13 cellular contexts compared by ENCODE assay signal in genomic region chr2:43050866-43051265, GRCh38.
DNase-seq lines count a peak whose midpoint lies in the region; ATAC-seq and TF ChIP-seq lines count a peak whose summit lies in the region.
"Had no signal": no experiment of that assay in that cellular context is flagged by ENCODE, and none has a peak within 500 bp of the region (broad histone marks: within the 10 kb centered on the region; RNA-seq: fewer than 3 reads in every experiment).

No MANE protein-coding gene starts in this region.

- POLR2A ChIA-PET in PC-3 (lab: Charles Lee; ENCODE audit: unreplicated experiment) = interaction anchor here (0.5 kb wide), 1 partner anchor 166 kb away, joined by 10 read pairs; no protein-coding TSS in a partner anchor

- no peaks in the 10 kb centered on the region for H3K36me3 ChIP-seq in BLaER1
- H3K36me3 ChIP-seq in PC-3 (ENCODE audit: low read depth, low read length) = no peaks in the 10 kb centered on the region
- H3K36me3 ChIP-seq in esophagus (ENCODE audit: control insufficient read depth in 2 of 2, insufficient read depth in 2 of 2, low read length in 1 of 2) = no peaks in the 10 kb centered on the region

- H3K79me2 ChIP-seq in PC-3 (ENCODE audit: low read length) = no peaks in the 10 kb centered on the region

- no peak overlapping the region for H3K4me3 Mint-ChIP-seq in neural crest cell
- H3K4me3 Mint-ChIP-seq: activated CD4-positive, alpha-beta memory T cell treated with anti-CD3 and anti-CD28 coated beads for 36 hours; activated T-cell treated with anti-CD3 and anti-CD28 coated beads, Interleukin-2, amount 50 U/mL, for 72 hours had no signal

- no peaks in the 10 kb centered on the region for H3K27me3 ChIP-seq in BLaER1
- H3K27me3 ChIP-seq in PC-3 (ENCODE audit: low read length) = no peaks in the 10 kb centered on the region
- no peaks in the 10 kb centered on the region for H3K27me3 ChIP-seq in esophagus (ENCODE audit: control insufficient read depth in 1 of 2, insufficient read depth in 2 of 2, low read length in 2 of 2)

- DNase-seq in PC-3 (no peak), neural crest cell (ENCODE audit: low read depth, low spot score) (no peak), NCI-H748 (lab: John Stamatoyannopoulos, UW; ENCODE audit: unreplicated experiment) (no peak), NCI-H526 (lab: John Stamatoyannopoulos, UW) (no peak)
- DNase-seq: NCI-H1694 treated with DMSO at 0.1 percent for 48 hours, NCI-H774 had no signal

- CTCF ChIA-PET in PC-3 (lab: Charles Lee) = no interaction called here

- no TSS peak for BruUV-seq in PC-3 (replicated peaks; lab: Mats Ljungman, UMichigan)

- no peak overlapping the region for H3K4me3 ChIP-seq in BLaER1
- no peak overlapping the region for H3K4me3 ChIP-seq in PC-3 (ENCODE audit: low read length)
- no peak overlapping the region for H3K4me3 ChIP-seq in esophagus (ENCODE audit: low read depth in 1 of 2, low read length in 2 of 2)
- H3K4me3 ChIP-seq: lung had no signal

- H3K9me2 ChIP-seq in PC-3 (replicated peaks; ENCODE audit: low read length) = no peaks in the 10 kb centered on the region

- H3K4me1 ChIP-seq in BLaER1 = peaks cover 62% of the 10 kb centered on the region
- H3K4me1 ChIP-seq in PC-3 (ENCODE audit: insufficient read depth, low read length) = peaks cover 27% of the 10 kb centered on the region
- peaks cover 4 to 17% of the 10 kb centered on the region in 2 donors for H3K4me1 ChIP-seq in esophagus (ENCODE audit: control insufficient read depth in 2 of 2, insufficient read depth in 2 of 2, low read length in 1 of 2)

- ATAC-seq in PC-3 = no peak
- no peak for ATAC-seq in GM21723 (IDR thresholded peaks at IDR 0.05; ENCODE audit: unreplicated experiment)
- ATAC-seq in GM21576 (IDR thresholded peaks at IDR 0.05; ENCODE audit: unreplicated experiment) = no peak

- peaks cover 53% of the 10 kb centered on the region for H3K4me1 Mint-ChIP-seq in neural crest cell

- WGBS in esophagus, 2 donors = 68 to 69% methylated on average over 5 of the region's 5 CpGs

- H3K27me3 Mint-ChIP-seq in neural crest cell (ENCODE audit: low read depth) = no peaks in the 10 kb centered on the region
- H3K27me3 Mint-ChIP-seq: activated CD4-positive, alpha-beta memory T cell treated with anti-CD3 and anti-CD28 coated beads for 36 hours had no signal

- H2AFZ ChIP-seq in PC-3 (ENCODE audit: low read length) = peak overlapping the region; percentile 27; the same call in 1 of the 2 replicates

- intact Hi-C loops in PC-3 (cut with micrococcal nuclease) = no loop called here

- no peaks in the 10 kb centered on the region for H4K20me1 ChIP-seq in BLaER1
- H4K20me1 ChIP-seq in PC-3 (ENCODE audit: low read length) = no peaks in the 10 kb centered on the region

- H3K27ac ChIP-seq in BLaER1 = no peak overlapping the region
- H3K27ac ChIP-seq in PC-3 (ENCODE audit: low read length) = peak overlapping the region; percentile 18; the same call in 1 of the 2 replicates
- peak overlapping the region; percentile 24 to 29 for H3K27ac ChIP-seq in esophagus (ENCODE audit: low read depth in 2 of 2, low read length in 1 of 2)

- H3K9me3 Mint-ChIP-seq in neural crest cell = no peaks in the 10 kb centered on the region
- H3K9me3 Mint-ChIP-seq: activated CD4-positive, alpha-beta memory T cell treated with anti-CD3 and anti-CD28 coated beads for 36 hours; activated T-cell treated with anti-CD3 and anti-CD28 coated beads, Interleukin-2, amount 50 U/mL, for 72 hours had no signal

- no peaks in the 10 kb centered on the region for H3K36me3 Mint-ChIP-seq in neural crest cell (ENCODE audit: low read depth)
- H3K36me3 Mint-ChIP-seq: activated CD4-positive, alpha-beta memory T cell treated with anti-CD3 and anti-CD28 coated beads for 36 hours had no signal

- no peak for TF ChIP-seq CTCF in PC-3 (conservative IDR thresholded peaks at IDR 0.05; ENCODE audit: low read depth, low read length)
- TF ChIP-seq CTCF in neural crest cell (conservative IDR thresholded peaks at IDR 0.05) = no peak

- peak overlapping the region; percentile 80 for H3K4me2 ChIP-seq in BLaER1
- 0 out of 2 replicates have a peak overlapping the region, but pooled peaks have one; percentile 18 for H3K4me2 ChIP-seq in PC-3 (ENCODE audit: low read length)

- H3K9me3 ChIP-seq in BLaER1 (no peaks in the 10 kb centered on the region), PC-3 (ENCODE audit: low read length) (no peaks in the 10 kb centered on the region), esophagus (ENCODE audit: control insufficient read depth in 2 of 2, insufficient read depth in 1 of 2, low read depth in 1 of 2, low read length in 1 of 2) (no peaks in the 10 kb centered on the region)

- no peaks in the 10 kb centered on the region for H3F3A ChIP-seq in PC-3 (ENCODE audit: low read length, unreplicated experiment)

- peak overlapping the region; percentile 53 for H3K27ac Mint-ChIP-seq in neural crest cell (ENCODE audit: unreplicated experiment)
- H3K27ac Mint-ChIP-seq: activated CD4-positive, alpha-beta memory T cell treated with anti-CD3 and anti-CD28 coated beads for 36 hours; activated T-cell treated with anti-CD3 and anti-CD28 coated beads, Interleukin-2, amount 50 U/mL, for 72 hours had no signal

- H3K9ac ChIP-seq in BLaER1 (no peak overlapping the region), PC-3 (ENCODE audit: low read length) (no peak overlapping the region)
